ENCODE assay signal across 1 cellular context in the genomic region with DNA sequence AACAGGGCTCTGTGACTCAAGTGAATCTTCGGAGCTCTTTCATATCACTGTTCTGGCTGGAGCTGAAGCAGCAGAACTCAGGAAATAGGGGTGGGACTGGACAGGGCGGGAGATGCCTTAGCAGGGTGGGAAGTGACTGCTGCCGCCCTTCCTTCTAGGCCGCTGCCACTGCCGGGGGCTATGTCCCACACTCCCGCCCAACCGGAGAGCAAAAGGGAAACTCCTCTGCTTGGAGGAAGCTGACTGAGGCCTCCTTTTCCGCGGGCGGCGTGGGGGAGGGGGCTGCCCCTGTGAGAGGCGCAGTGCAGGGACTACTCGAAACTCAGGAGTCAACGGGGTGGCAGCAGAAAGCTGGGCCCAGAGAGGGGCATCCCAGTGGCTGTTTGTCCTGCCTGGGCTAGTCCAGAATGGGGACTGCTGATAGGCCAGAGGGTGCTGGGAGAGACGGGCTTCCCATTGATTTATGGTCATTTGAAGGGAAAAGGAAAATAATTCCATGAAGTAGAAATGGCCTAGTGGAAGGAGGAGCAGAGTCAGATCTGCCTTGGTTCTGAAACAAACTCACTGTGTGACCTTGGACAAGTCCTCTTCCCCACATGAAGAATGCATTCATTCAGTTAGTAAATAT.
TF ChIP-seq lines count a peak whose summit lies in the region.

No MANE protein-coding gene starts in this region.

TF ChIP-seq in WTC11, 78 proteins besides CTCF, POLR2A, EP300 and RAD21 (continued from another document):
- no peak for TF ChIP-seq ZNF121 (CRISPR knock-in tag; IDR thresholded peaks at IDR 0.05)
- TF ChIP-seq, protein P1, sequence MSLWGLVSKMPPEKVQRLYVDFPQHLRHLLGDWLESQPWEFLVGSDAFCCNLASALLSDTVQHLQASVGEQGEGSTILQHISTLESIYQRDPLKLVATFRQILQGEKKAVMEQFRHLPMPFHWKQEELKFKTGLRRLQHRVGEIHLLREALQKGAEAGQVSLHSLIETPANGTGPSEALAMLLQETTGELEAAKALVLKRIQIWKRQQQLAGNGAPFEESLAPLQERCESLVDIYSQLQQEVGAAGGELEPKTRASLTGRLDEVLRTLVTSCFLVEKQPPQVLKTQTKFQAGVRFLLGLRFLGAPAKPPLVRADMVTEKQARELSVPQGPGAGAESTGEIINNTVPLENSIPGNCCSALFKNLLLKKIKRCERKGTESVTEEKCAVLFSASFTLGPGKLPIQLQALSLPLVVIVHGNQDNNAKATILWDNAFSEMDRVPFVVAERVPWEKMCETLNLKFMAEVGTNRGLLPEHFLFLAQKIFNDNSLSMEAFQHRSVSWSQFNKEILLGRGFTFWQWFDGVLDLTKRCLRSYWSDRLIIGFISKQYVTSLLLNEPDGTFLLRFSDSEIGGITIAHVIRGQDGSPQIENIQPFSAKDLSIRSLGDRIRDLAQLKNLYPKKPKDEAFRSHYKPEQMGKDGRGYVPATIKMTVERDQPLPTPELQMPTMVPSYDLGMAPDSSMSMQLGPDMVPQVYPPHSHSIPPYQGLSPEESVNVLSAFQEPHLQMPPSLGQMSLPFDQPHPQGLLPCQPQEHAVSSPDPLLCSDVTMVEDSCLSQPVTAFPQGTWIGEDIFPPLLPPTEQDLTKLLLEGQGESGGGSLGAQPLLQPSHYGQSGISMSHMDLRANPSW (CRISPR knock-in tag; conservative IDR thresholded peaks at IDR 0.05; ENCODE audit: low read depth): no peak
- TF ChIP-seq ATF6 (CRISPR knock-in tag; IDR thresholded peaks at IDR 0.05): no peak
- TF ChIP-seq, protein P2, sequence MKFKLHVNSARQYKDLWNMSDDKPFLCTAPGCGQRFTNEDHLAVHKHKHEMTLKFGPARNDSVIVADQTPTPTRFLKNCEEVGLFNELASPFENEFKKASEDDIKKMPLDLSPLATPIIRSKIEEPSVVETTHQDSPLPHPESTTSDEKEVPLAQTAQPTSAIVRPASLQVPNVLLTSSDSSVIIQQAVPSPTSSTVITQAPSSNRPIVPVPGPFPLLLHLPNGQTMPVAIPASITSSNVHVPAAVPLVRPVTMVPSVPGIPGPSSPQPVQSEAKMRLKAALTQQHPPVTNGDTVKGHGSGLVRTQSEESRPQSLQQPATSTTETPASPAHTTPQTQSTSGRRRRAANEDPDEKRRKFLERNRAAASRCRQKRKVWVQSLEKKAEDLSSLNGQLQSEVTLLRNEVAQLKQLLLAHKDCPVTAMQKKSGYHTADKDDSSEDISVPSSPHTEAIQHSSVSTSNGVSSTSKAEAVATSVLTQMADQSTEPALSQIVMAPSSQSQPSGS (CRISPR knock-in tag; IDR thresholded peaks at IDR 0.05; ENCODE audit: borderline replicate concordance, low read depth): no peak
- TF ChIP-seq, protein P3, sequence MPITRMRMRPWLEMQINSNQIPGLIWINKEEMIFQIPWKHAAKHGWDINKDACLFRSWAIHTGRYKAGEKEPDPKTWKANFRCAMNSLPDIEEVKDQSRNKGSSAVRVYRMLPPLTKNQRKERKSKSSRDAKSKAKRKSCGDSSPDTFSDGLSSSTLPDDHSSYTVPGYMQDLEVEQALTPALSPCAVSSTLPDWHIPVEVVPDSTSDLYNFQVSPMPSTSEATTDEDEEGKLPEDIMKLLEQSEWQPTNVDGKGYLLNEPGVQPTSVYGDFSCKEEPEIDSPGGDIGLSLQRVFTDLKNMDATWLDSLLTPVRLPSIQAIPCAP (CRISPR knock-in tag; IDR thresholded peaks at IDR 0.05): no peak
- TF ChIP-seq GRHL2 (CRISPR knock-in tag; IDR thresholded peaks at IDR 0.05; ENCODE audit: insufficient replicate concordance, severe bottlenecking): no peak
- no peak for TF ChIP-seq NR1H2 (CRISPR knock-in tag; IDR thresholded peaks at IDR 0.05)
- no peak for TF ChIP-seq ZNF281 (CRISPR knock-in tag; IDR thresholded peaks at IDR 0.05)
